ENCODE assay signal across 1 cellular context in the genomic region with DNA sequence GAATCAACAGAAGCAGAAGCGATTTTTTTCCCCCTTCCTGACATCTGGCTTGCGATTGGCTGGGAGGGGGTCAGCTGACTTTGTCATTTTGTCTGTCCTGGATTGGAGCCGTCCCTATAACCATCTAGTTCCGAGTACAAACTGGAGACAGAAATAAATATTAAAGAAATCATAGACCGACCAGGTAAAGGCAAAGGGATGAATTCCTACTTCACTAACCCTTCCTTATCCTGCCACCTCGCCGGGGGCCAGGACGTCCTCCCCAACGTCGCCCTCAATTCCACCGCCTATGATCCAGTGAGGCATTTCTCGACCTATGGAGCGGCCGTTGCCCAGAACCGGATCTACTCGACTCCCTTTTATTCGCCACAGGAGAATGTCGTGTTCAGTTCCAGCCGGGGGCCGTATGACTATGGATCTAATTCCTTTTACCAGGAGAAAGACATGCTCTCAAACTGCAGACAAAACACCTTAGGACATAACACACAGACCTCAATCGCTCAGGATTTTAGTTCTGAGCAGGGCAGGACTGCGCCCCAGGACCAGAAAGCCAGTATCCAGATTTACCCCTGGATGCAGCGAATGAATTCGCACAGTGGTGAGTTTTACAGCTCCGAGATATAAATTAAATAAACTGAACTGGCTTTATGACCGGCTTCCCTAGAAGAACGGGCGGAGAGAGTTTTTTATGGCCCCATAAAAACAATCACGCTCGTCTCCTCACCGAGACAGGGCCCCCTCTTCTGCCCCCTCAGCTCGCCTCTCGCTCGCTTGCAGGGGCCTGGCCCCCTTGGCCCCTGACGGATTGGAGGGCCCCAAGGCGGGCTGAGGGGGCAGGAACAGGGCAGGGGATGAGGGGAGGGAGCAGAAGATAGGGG.
TF ChIP-seq lines count a peak whose summit lies in the region.

A gene (plus strand): TSS at position 117 of the 878 bp plus-strand sequence. CDS start 82 bp downstream, at position 199.

TF ChIP-seq in HEK293, 187 proteins besides CTCF, POLR2A, EP300 and RAD21 (continued from another document and continues in another):
- TF ChIP-seq, protein P1, sequence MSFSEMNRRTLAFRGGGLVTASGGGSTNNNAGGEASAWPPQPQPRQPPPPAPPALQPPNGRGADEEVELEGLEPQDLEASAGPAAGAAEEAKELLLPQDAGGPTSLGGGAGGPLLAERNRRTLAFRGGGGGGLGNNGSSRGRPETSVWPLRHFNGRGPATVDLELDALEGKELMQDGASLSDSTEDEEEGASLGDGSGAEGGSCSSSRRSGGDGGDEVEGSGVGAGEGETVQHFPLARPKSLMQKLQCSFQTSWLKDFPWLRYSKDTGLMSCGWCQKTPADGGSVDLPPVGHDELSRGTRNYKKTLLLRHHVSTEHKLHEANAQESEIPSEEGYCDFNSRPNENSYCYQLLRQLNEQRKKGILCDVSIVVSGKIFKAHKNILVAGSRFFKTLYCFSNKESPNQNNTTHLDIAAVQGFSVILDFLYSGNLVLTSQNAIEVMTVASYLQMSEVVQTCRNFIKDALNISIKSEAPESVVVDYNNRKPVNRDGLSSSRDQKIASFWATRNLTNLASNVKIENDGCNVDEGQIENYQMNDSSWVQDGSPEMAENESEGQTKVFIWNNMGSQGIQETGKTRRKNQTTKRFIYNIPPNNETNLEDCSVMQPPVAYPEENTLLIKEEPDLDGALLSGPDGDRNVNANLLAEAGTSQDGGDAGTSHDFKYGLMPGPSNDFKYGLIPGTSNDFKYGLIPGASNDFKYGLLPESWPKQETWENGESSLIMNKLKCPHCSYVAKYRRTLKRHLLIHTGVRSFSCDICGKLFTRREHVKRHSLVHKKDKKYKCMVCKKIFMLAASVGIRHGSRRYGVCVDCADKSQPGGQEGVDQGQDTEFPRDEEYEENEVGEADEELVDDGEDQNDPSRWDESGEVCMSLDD (tag by site-specific recombination; IDR thresholded peaks at IDR 0.05) = peak; percentile 64; the same call in 1 of the 2 replicates
- TF ChIP-seq ZNF184 (tag by site-specific recombination; IDR thresholded peaks at IDR 0.05) (no peak), ZNF768 (tag by site-specific recombination; IDR thresholded peaks at IDR 0.05) (no peak), ZNF423 (tag by site-specific recombination; IDR thresholded peaks at IDR 0.05) (peak; percentile 67; the same call in 1 of the 2 replicates), TRIM28 (IDR thresholded peaks at IDR 0.05; ENCODE audit: borderline replicate concordance, low read length) (peak; percentile 22; the same call in 1 of the 2 replicates), ZNF596 (tag by site-specific recombination; IDR thresholded peaks at IDR 0.05) (peak; percentile 97), ZEB2 (tag by site-specific recombination; IDR thresholded peaks at IDR 0.05) (peak; percentile 88), MZF1 (tag by site-specific recombination; IDR thresholded peaks at IDR 0.05; ENCODE audit: borderline replicate concordance) (peak; percentile 56), ZNF510 (tag by site-specific recombination; IDR thresholded peaks at IDR 0.05; ENCODE audit: insufficient replicate concordance) (no peak), ZNF174 (tag by site-specific recombination; IDR thresholded peaks at IDR 0.05) (no peak), ZNF324 (tag by site-specific recombination; IDR thresholded peaks at IDR 0.05) (no peak), ZBTB7A (tag by site-specific recombination; IDR thresholded peaks at IDR 0.05; ENCODE audit: low read depth) (no peak), SP3 (tag by site-specific recombination; IDR thresholded peaks at IDR 0.05) (no peak), KLF9 (tag by site-specific recombination; IDR thresholded peaks at IDR 0.05; ENCODE audit: low read depth) (no peak), ZNF76 (tag by site-specific recombination; IDR thresholded peaks at IDR 0.05; ENCODE audit: borderline replicate concordance, low read depth) (no peak), EGR2 (tag by site-specific recombination; IDR thresholded peaks at IDR 0.05; ENCODE audit: low read depth) (no peak), ZBTB17 (tag by site-specific recombination; IDR thresholded peaks at IDR 0.05) (peak; percentile 85), FEZF1 (tag by site-specific recombination; IDR thresholded peaks at IDR 0.05) (peak; percentile 92), ZNF501 (tag by site-specific recombination; IDR thresholded peaks at IDR 0.05) (peak; percentile 30; the same call in 1 of the 2 replicates), KLF10 (tag by site-specific recombination; IDR thresholded peaks at IDR 0.05) (peak; percentile 77), ZBTB1 (tag by site-specific recombination; IDR thresholded peaks at IDR 0.05) (no peak), ZNF335 (tag by site-specific recombination; conservative IDR thresholded peaks at IDR 0.05) (peak; percentile 84), GFI1B (tag by site-specific recombination; IDR thresholded peaks at IDR 0.05) (peak; percentile 62; the same call in 1 of the 2 replicates), SP2 (tag by site-specific recombination; IDR thresholded peaks at IDR 0.05) (no peak), HOXA7 (CRISPR knock-in tag; IDR thresholded peaks at IDR 0.05; ENCODE audit: borderline replicate concordance) (no peak), ZSCAN30 (tag by site-specific recombination; IDR thresholded peaks at IDR 0.05) (peak; percentile 91)
- TF ChIP-seq, protein P2, sequence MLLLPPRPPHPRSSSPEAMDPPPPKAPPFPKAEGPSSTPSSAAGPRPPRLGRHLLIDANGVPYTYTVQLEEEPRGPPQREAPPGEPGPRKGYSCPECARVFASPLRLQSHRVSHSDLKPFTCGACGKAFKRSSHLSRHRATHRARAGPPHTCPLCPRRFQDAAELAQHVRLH (tag by site-specific recombination; IDR thresholded peaks at IDR 0.05) = peak; percentile 77; the same call in 1 of the 2 replicates
- TF ChIP-seq, protein P3, sequence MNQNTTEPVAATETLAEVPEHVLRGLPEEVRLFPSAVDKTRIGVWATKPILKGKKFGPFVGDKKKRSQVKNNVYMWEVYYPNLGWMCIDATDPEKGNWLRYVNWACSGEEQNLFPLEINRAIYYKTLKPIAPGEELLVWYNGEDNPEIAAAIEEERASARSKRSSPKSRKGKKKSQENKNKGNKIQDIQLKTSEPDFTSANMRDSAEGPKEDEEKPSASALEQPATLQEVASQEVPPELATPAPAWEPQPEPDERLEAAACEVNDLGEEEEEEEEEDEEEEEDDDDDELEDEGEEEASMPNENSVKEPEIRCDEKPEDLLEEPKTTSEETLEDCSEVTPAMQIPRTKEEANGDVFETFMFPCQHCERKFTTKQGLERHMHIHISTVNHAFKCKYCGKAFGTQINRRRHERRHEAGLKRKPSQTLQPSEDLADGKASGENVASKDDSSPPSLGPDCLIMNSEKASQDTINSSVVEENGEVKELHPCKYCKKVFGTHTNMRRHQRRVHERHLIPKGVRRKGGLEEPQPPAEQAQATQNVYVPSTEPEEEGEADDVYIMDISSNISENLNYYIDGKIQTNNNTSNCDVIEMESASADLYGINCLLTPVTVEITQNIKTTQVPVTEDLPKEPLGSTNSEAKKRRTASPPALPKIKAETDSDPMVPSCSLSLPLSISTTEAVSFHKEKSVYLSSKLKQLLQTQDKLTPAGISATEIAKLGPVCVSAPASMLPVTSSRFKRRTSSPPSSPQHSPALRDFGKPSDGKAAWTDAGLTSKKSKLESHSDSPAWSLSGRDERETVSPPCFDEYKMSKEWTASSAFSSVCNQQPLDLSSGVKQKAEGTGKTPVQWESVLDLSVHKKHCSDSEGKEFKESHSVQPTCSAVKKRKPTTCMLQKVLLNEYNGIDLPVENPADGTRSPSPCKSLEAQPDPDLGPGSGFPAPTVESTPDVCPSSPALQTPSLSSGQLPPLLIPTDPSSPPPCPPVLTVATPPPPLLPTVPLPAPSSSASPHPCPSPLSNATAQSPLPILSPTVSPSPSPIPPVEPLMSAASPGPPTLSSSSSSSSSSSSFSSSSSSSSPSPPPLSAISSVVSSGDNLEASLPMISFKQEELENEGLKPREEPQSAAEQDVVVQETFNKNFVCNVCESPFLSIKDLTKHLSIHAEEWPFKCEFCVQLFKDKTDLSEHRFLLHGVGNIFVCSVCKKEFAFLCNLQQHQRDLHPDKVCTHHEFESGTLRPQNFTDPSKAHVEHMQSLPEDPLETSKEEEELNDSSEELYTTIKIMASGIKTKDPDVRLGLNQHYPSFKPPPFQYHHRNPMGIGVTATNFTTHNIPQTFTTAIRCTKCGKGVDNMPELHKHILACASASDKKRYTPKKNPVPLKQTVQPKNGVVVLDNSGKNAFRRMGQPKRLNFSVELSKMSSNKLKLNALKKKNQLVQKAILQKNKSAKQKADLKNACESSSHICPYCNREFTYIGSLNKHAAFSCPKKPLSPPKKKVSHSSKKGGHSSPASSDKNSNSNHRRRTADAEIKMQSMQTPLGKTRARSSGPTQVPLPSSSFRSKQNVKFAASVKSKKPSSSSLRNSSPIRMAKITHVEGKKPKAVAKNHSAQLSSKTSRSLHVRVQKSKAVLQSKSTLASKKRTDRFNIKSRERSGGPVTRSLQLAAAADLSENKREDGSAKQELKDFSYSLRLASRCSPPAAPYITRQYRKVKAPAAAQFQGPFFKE (tag by site-specific recombination; IDR thresholded peaks at IDR 0.05; ENCODE audit: borderline replicate concordance) = no peak
- TF ChIP-seq, protein P4, sequence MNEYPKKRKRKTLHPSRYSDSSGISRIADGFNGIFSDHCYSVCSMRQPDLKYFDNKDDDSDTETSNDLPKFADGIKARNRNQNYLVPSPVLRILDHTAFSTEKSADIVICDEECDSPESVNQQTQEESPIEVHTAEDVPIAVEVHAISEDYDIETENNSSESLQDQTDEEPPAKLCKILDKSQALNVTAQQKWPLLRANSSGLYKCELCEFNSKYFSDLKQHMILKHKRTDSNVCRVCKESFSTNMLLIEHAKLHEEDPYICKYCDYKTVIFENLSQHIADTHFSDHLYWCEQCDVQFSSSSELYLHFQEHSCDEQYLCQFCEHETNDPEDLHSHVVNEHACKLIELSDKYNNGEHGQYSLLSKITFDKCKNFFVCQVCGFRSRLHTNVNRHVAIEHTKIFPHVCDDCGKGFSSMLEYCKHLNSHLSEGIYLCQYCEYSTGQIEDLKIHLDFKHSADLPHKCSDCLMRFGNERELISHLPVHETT (tag by site-specific recombination; IDR thresholded peaks at IDR 0.05) = no peak
- TF ChIP-seq, protein P5, sequence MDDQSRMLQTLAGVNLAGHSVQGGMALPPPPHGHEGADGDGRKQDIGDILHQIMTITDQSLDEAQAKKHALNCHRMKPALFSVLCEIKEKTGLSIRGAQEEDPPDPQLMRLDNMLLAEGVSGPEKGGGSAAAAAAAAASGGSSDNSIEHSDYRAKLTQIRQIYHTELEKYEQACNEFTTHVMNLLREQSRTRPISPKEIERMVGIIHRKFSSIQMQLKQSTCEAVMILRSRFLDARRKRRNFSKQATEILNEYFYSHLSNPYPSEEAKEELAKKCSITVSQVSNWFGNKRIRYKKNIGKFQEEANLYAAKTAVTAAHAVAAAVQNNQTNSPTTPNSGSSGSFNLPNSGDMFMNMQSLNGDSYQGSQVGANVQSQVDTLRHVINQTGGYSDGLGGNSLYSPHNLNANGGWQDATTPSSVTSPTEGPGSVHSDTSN (CRISPR knock-in tag; IDR thresholded peaks at IDR 0.05) = no peak
- TF ChIP-seq, protein P6, sequence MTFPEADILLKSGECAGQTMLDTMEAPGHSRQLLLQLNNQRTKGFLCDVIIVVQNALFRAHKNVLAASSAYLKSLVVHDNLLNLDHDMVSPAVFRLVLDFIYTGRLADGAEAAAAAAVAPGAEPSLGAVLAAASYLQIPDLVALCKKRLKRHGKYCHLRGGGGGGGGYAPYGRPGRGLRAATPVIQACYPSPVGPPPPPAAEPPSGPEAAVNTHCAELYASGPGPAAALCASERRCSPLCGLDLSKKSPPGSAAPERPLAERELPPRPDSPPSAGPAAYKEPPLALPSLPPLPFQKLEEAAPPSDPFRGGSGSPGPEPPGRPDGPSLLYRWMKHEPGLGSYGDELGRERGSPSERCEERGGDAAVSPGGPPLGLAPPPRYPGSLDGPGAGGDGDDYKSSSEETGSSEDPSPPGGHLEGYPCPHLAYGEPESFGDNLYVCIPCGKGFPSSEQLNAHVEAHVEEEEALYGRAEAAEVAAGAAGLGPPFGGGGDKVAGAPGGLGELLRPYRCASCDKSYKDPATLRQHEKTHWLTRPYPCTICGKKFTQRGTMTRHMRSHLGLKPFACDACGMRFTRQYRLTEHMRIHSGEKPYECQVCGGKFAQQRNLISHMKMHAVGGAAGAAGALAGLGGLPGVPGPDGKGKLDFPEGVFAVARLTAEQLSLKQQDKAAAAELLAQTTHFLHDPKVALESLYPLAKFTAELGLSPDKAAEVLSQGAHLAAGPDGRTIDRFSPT (tag by site-specific recombination; IDR thresholded peaks at IDR 0.05) = peak; percentile 75
- TF ChIP-seq, protein P7, sequence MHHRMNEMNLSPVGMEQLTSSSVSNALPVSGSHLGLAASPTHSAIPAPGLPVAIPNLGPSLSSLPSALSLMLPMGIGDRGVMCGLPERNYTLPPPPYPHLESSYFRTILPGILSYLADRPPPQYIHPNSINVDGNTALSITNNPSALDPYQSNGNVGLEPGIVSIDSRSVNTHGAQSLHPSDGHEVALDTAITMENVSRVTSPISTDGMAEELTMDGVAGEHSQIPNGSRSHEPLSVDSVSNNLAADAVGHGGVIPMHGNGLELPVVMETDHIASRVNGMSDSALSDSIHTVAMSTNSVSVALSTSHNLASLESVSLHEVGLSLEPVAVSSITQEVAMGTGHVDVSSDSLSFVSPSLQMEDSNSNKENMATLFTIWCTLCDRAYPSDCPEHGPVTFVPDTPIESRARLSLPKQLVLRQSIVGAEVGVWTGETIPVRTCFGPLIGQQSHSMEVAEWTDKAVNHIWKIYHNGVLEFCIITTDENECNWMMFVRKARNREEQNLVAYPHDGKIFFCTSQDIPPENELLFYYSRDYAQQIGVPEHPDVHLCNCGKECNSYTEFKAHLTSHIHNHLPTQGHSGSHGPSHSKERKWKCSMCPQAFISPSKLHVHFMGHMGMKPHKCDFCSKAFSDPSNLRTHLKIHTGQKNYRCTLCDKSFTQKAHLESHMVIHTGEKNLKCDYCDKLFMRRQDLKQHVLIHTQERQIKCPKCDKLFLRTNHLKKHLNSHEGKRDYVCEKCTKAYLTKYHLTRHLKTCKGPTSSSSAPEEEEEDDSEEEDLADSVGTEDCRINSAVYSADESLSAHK (tag by site-specific recombination; IDR thresholded peaks at IDR 0.05) = peak; percentile 90
- TF ChIP-seq, protein P8, sequence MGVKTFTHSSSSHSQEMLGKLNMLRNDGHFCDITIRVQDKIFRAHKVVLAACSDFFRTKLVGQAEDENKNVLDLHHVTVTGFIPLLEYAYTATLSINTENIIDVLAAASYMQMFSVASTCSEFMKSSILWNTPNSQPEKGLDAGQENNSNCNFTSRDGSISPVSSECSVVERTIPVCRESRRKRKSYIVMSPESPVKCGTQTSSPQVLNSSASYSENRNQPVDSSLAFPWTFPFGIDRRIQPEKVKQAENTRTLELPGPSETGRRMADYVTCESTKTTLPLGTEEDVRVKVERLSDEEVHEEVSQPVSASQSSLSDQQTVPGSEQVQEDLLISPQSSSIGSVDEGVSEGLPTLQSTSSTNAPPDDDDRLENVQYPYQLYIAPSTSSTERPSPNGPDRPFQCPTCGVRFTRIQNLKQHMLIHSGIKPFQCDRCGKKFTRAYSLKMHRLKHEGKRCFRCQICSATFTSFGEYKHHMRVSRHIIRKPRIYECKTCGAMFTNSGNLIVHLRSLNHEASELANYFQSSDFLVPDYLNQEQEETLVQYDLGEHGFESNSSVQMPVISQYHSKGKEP (tag by site-specific recombination; IDR thresholded peaks at IDR 0.05) = peak; percentile 81; the same call in 1 of the 2 replicates
